8 cellular contexts compared by ENCODE assay signal in genomic region chr4:103032575-103032974, GRCh38. TPM values are rescaled to one million over a fixed set of nuclear protein-coding genes. Genes with fewer than 3 reads are reported as not detected.
DNase-seq lines count a peak whose midpoint lies in the region; ATAC-seq and TF ChIP-seq lines count a peak whose summit lies in the region.

No MANE protein-coding gene starts in this region.

- no peak overlapping the region for H3K4me3 ChIP-seq in vagina

- H3K4me3 Mint-ChIP-seq in stimulated activated naive CD8-positive, alpha-beta T cell treated with anti-CD3 and anti-CD28 coated beads, Interleukin-15, amount 100 ng/mL, for 72 hours: no peak overlapping the region

- H3K36me3 ChIP-seq in vagina: peaks cover 0 to 6% of the 10 kb centered on the region in 2 donors

- no peaks in the 10 kb centered on the region for H3K4me1 Mint-ChIP-seq in stimulated activated naive CD8-positive, alpha-beta T cell treated with anti-CD3 and anti-CD28 coated beads, Interleukin-15, amount 100 ng/mL, for 72 hours

- no peak overlapping the region for H3K27ac ChIP-seq in vagina

- H3K27me3 Mint-ChIP-seq in stimulated activated naive CD8-positive, alpha-beta T cell treated with anti-CD3 and anti-CD28 coated beads, Interleukin-15, amount 100 ng/mL, for 72 hours: no peaks in the 10 kb centered on the region

- ATAC-seq in stimulated activated naive CD8-positive, alpha-beta T cell treated with anti-CD3 and anti-CD28 coated beads, Interleukin-15, amount 100 ng/mL, for 72 hours: peak; percentile 61
- ATAC-seq in stimulated activated naive CD8-positive, alpha-beta T cell treated with anti-CD3 and anti-CD28 coated beads, Interleukin-15, Interleukin-2, amounts not matched to agents 100 U/mL and 50 U/mL, for 24 hours: no peak
- peak; percentile 79 for ATAC-seq in HG03135 (IDR thresholded peaks at IDR 0.05; ENCODE audit: unreplicated experiment)
- ATAC-seq in GM19467 (IDR thresholded peaks at IDR 0.05; ENCODE audit: unreplicated experiment): no peak

- H3K27me3 ChIP-seq in vagina: no peaks in the 10 kb centered on the region

- in situ Hi-C loops in SK-MEL-5 (cut with HindIII; ENCODE audit: low pct_unique_long_range_greater_than_20kb, low sequenced_read_pairs): no loop called here

- intact Hi-C loops in vagina (cut with DNase I): no loop called here

- no peak for DNase-seq in stimulated activated naive CD8-positive, alpha-beta T cell treated with anti-CD3 and anti-CD28 coated beads, Interleukin-15, amount 100 ng/mL, for 72 hours
- DNase-seq in stimulated activated naive CD8-positive, alpha-beta T cell treated with anti-CD3 and anti-CD28 coated beads, Interleukin-15, Interleukin-2, amounts not matched to agents 100 U/mL and 50 U/mL, for 24 hours: no peak
- DNase-seq in SK-MEL-5 (ENCODE audit: low read depth, low spot score) (peak; percentile 68), islet precursor cell (peak; percentile 81), vagina (ENCODE audit: extremely low spot score in 2 of 2) (no peak), NCI-H1694 treated with DMSO at 0.1 percent for 48 hours (lab: John Stamatoyannopoulos, UW) (no peak)

- no peaks in the 10 kb centered on the region for H3K9me3 Mint-ChIP-seq in stimulated activated naive CD8-positive, alpha-beta T cell treated with anti-CD3 and anti-CD28 coated beads, Interleukin-15, amount 100 ng/mL, for 72 hours

- no peaks in the 10 kb centered on the region for H3K9me3 ChIP-seq in vagina

- no peaks in the 10 kb centered on the region for H3K4me1 ChIP-seq in vagina

- TF ChIP-seq CTCF in vagina (IDR thresholded peaks at IDR 0.05): no peak

- no peak overlapping the region for H3K27ac Mint-ChIP-seq in stimulated activated naive CD8-positive, alpha-beta T cell treated with anti-CD3 and anti-CD28 coated beads, Interleukin-15, amount 100 ng/mL, for 72 hours

- TF ChIP-seq POLR2A in vagina (IDR thresholded peaks at IDR 0.05): no peak

RNA-seq across cellular contexts. Expression of gene SLC9B1, which starts 13.1 kb away (rescaled TPM):
- 1.3 and 3.4 TPM in 2 replicates for total RNA-seq in SK-MEL-5 (2014; rRNA removed; shearing (Covaris generic))
- 0.65 and 1.5 TPM in 2 replicates for polyA plus RNA-seq in SK-MEL-5 (2015; cell fraction: cytosol; rRNA removed)
- 0.79 TPM in 1 of 2 replicates, not detected in the other for polyA plus RNA-seq in SK-MEL-5 (2015; cell fraction: nucleus; rRNA removed)
- not detected for total RNA-seq in vagina

RNA-seq across cellular contexts. Expression of gene SLC9B2, which starts 44.0 kb away (rescaled TPM):
- 9.1 and 13.1 TPM in 2 replicates for total RNA-seq in SK-MEL-5 (2014; rRNA removed; shearing (Covaris generic))
- 8.0 and 9.5 TPM in 2 replicates for polyA plus RNA-seq in SK-MEL-5 (2015; cell fraction: cytosol; rRNA removed)
- polyA plus RNA-seq in SK-MEL-5 (2015; cell fraction: nucleus; rRNA removed): 8.8 and 10.8 TPM in 2 replicates
- total RNA-seq in vagina: 23.3 TPM

Comparison
In these comparisons a context has a peak if more than half of its experiments do, and no peak if none do; other contexts are left out.
1. ATAC-seq: peak in stimulated activated naive CD8-positive, alpha-beta T cell treated with anti-CD3 and anti-CD28 coated beads, Interleukin-15, amount 100 ng/mL, for 72 hours (single experiment) and HG03135 (single experiment); none in stimulated activated naive CD8-positive, alpha-beta T cell treated with anti-CD3 and anti-CD28 coated beads, Interleukin-15, Interleukin-2, amounts not matched to agents 100 U/mL and 50 U/mL, for 24 hours (single experiment) and GM19467 (single experiment).
2. DNase-seq: peak in SK-MEL-5 (single experiment) and islet precursor cell (single experiment); none in stimulated activated naive CD8-positive, alpha-beta T cell treated with anti-CD3 and anti-CD28 coated beads, Interleukin-15, amount 100 ng/mL, for 72 hours (0 of 2), stimulated activated naive CD8-positive, alpha-beta T cell treated with anti-CD3 and anti-CD28 coated beads, Interleukin-15, Interleukin-2, amounts not matched to agents 100 U/mL and 50 U/mL, for 24 hours (single experiment), vagina (0 of 2) and NCI-H1694 treated with DMSO at 0.1 percent for 48 hours (single experiment).